In the genomic region with DNA sequence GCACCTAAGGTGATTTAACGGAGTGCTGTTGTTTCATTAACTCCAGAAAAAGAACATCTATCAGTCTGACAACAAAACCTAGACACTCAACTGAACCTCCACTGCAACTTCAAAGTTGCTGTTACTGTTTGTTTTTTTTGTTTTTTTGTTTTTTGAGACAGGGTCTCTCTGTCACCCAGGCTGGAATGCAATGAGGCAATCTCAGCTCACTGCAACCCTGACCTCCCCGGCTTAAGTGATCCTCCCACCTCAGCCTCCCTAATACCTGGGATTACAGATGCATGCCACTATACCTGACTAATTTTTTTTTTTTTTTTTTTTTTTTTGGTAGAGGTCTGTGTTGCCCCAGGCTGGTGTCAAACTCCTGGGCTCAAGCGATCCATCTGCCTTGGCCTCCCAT, we compare ENCODE assay signal across 1 cellular context.
A peak's percentile ranks its signal among the peaks of the same experiment; 100 is the strongest.
TF ChIP-seq lines count a peak whose summit lies in the region.

No MANE protein-coding gene starts in this region.

TF ChIP-seq in HEK293, 187 proteins besides CTCF, POLR2A, EP300 and RAD21:
- TF ChIP-seq, protein P1, sequence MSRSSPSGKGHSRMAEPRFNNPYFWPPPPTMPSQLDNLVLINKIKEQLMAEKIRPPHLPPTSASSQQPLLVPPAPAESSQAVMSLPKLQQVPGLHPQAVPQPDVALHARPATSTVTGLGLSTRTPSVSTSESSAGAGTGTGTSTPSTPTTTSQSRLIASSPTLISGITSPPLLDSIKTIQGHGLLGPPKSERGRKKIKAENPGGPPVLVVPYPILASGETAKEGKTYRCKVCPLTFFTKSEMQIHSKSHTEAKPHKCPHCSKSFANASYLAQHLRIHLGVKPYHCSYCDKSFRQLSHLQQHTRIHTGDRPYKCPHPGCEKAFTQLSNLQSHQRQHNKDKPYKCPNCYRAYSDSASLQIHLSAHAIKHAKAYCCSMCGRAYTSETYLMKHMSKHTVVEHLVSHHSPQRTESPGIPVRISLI (tag by site-specific recombination; IDR thresholded peaks at IDR 0.05): peak; percentile 74
- TF ChIP-seq ZNF175 (tag by site-specific recombination; IDR thresholded peaks at IDR 0.05) (no peak), KLF1 (tag by site-specific recombination; IDR thresholded peaks at IDR 0.05) (no peak), WT1 (tag by site-specific recombination; IDR thresholded peaks at IDR 0.05) (peak; percentile 49)
